Comparison of ENCODE assay signal across 18 cellular contexts in the genomic region with DNA sequence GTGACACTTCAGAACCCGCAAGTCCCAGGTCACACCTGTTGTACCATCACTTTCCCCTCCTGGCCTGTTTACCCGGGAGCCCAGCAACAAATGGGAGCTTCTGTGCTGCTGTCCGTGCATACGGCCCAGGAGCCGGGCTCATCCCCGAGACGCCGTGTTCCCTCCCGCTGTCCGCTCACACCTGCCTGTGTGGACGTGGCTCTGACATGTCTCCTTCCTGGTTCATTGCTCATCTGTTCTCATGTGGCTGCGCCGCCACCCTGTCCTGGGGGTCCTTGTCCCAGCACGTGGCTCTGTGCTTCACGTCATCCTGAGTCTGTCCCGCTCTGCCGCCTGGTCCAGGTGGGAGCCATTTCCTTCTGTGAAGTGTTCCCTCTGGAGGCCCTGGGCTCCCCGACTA. TPM values are rescaled to one million over a fixed set of nuclear protein-coding genes. Genes with fewer than 3 reads are reported as not detected.
DNase-seq lines count a peak whose midpoint lies in the region; ATAC-seq, FAIRE-seq and TF ChIP-seq lines count a peak whose summit lies in the region.
"Had no signal": no experiment of that assay in that cellular context is flagged by ENCODE, and none has a peak within 500 bp of the region (broad histone marks: within the 10 kb centered on the region; RNA-seq: fewer than 3 reads in every experiment).

No MANE protein-coding gene starts in this region.

- H3K9ac ChIP-seq in endodermal cell (ENCODE audit: extremely low read depth, low read length, poor library complexity, severe bottlenecking) (no peak overlapping the region), trophoblast cell (ENCODE audit: low read length) (no peak overlapping the region)

- no peaks in the 10 kb centered on the region for H3K79me1 ChIP-seq in trophoblast cell (ENCODE audit: low read length)

- TF ChIP-seq CTCF in Caco-2 (IDR thresholded peaks at IDR 0.05; ENCODE audit: insufficient read depth in 1 of 2, low read depth in 1 of 2, low read length in 1 of 2, severe bottlenecking in 1 of 2, unreplicated experiment in 1 of 2): no peak
- TF ChIP-seq CTCF in endodermal cell (conservative IDR thresholded peaks at IDR 0.05): no peak

- no peak overlapping the region for H3K18ac ChIP-seq in trophoblast cell (ENCODE audit: low read length)

- no peaks in the 10 kb centered on the region for H3K4me1 ChIP-seq in Caco-2
- H3K4me1 ChIP-seq in endodermal cell (ENCODE audit: control insufficient read depth, insufficient read depth, low read length): no peaks in the 10 kb centered on the region
- peaks cover 0 to 11% of the 10 kb centered on the region in 2 experiments for H3K4me1 ChIP-seq in trophoblast cell (ENCODE audit: control insufficient read depth in 1 of 2, insufficient read depth in 2 of 2, low read length in 2 of 2)

- H2BK5ac ChIP-seq in trophoblast cell (ENCODE audit: low read depth, low read length, poor library complexity): no peak overlapping the region

- no peak overlapping the region for H2AFZ ChIP-seq in trophoblast cell (ENCODE audit: insufficient read depth, low read length, poor library complexity)

- no peak for ATAC-seq in activated T-cell treated with anti-CD3 and anti-CD28 coated beads, Interleukin-2, amount 50 U/mL, for 72 hours (replicated peaks in 1 of 2)
- ATAC-seq in HG03097 (IDR thresholded peaks at IDR 0.05; ENCODE audit: low FRiP score, unreplicated experiment): no peak

- H3K36me3 ChIP-seq in Caco-2 (ENCODE audit: control insufficient read depth, insufficient read depth, low read length) (no peaks in the 10 kb centered on the region; the same call in 1 of the 2 replicates), endodermal cell (ENCODE audit: control insufficient read depth, insufficient read depth, low read length) (peaks cover 6% of the 10 kb centered on the region), trophoblast cell (ENCODE audit: control insufficient read depth in 1 of 2, insufficient read depth in 2 of 2, low read length in 2 of 2) (no peaks in the 10 kb centered on the region)

- H3K4me1 Mint-ChIP-seq in Caco-2 (ENCODE audit: low read depth, unreplicated experiment) (no peaks in the 10 kb centered on the region), endodermal cell (no peaks in the 10 kb centered on the region)
- H3K4me1 Mint-ChIP-seq in activated T-cell treated with anti-CD3 and anti-CD28 coated beads, Interleukin-2, amount 50 U/mL, for 72 hours (ENCODE audit: low read depth): no peaks in the 10 kb centered on the region

- no peaks in the 10 kb centered on the region for H3K79me2 ChIP-seq in trophoblast cell (ENCODE audit: control insufficient read depth, insufficient read depth, low read length, poor library complexity)

- WGBS in endodermal cell (ENCODE audit: insufficient coverage in 1 of 2, insufficient read length in 1 of 2), 2 experiments: 92 to 96% methylated on average over 17 to 18 of the region's 18 CpGs
- no CpG with 5 or more reads among the region's 18 CpGs for WGBS in trophoblast cell (ENCODE audit: extremely low coverage, insufficient coverage, insufficient read length)

- no peak overlapping the region for H4K8ac ChIP-seq in trophoblast cell (ENCODE audit: low read depth, low read length)

- H3K36me3 Mint-ChIP-seq in Caco-2 (ENCODE audit: insufficient read depth, unreplicated experiment) (peaks cover 5% of the 10 kb centered on the region), endodermal cell (ENCODE audit: low read depth) (peaks cover 26% of the 10 kb centered on the region)
- H3K36me3 Mint-ChIP-seq in activated T-cell treated with anti-CD3 and anti-CD28 coated beads, Interleukin-2, amount 50 U/mL, for 72 hours (ENCODE audit: insufficient read depth in 2 of 2): peaks cover 0 to 5% of the 10 kb centered on the region in 2 donors

- no TSS peak for BruUV-seq in Caco-2 (replicated peaks; lab: Mats Ljungman, UMichigan)

- H3K27ac ChIP-seq in endodermal cell (ENCODE audit: low read depth, low read length): no peak overlapping the region
- no peak overlapping the region for H3K27ac ChIP-seq in trophoblast cell (ENCODE audit: low read depth, low read length)

- H3K14ac ChIP-seq in trophoblast cell (ENCODE audit: low read length): no peak overlapping the region

- H3K4me3 Mint-ChIP-seq in Caco-2 (ENCODE audit: unreplicated experiment) (no peak overlapping the region), endodermal cell (no peak overlapping the region)
- H3K4me3 Mint-ChIP-seq in activated T-cell treated with anti-CD3 and anti-CD28 coated beads, Interleukin-2, amount 50 U/mL, for 72 hours: no peak overlapping the region

- H3K27ac Mint-ChIP-seq in Caco-2 (ENCODE audit: unreplicated experiment) (peak overlapping the region; percentile 24), endodermal cell (peak overlapping the region; percentile 72)
- no peak overlapping the region for H3K27ac Mint-ChIP-seq in activated T-cell treated with anti-CD3 and anti-CD28 coated beads, Interleukin-2, amount 50 U/mL, for 72 hours

- POLR2A ChIA-PET in Caco-2 (lab: Charles Lee): no interaction called here

- no peak overlapping the region for H3K23ac ChIP-seq in trophoblast cell (ENCODE audit: low read length)

- H3K9me3 Mint-ChIP-seq in Caco-2 (ENCODE audit: unreplicated experiment) (no peaks in the 10 kb centered on the region), endodermal cell (no peaks in the 10 kb centered on the region)
- H3K9me3 Mint-ChIP-seq in activated T-cell treated with anti-CD3 and anti-CD28 coated beads, Interleukin-2, amount 50 U/mL, for 72 hours: no peaks in the 10 kb centered on the region
- H3K9me3 Mint-ChIP-seq: CD4-positive, CD25-positive, alpha-beta regulatory T cell had no signal

- CTCF ChIA-PET in Caco-2 (lab: Charles Lee): no interaction called here

- no peak overlapping the region for H3K4ac ChIP-seq in trophoblast cell (ENCODE audit: low read depth, low read length)

- H3K27me3 ChIP-seq in Caco-2 (replicated peaks; ENCODE audit: control insufficient read depth, insufficient read depth, low read length) (no peaks in the 10 kb centered on the region), endodermal cell (ENCODE audit: control insufficient read depth, insufficient read depth, low read length, poor library complexity, severe bottlenecking) (no peaks in the 10 kb centered on the region), trophoblast cell (ENCODE audit: insufficient read depth, low read length) (no peaks in the 10 kb centered on the region)

- H3K4me3 ChIP-seq in Caco-2 (ENCODE audit: low read depth, low read length) (no peak overlapping the region), endodermal cell (ENCODE audit: low read length) (no peak overlapping the region), trophoblast cell (ENCODE audit: low read depth, low read length) (no peak overlapping the region)

- no peak overlapping the region for H2AK5ac ChIP-seq in trophoblast cell (ENCODE audit: low read length)

- no peaks in the 10 kb centered on the region for H3K9me3 ChIP-seq in Caco-2
- H3K9me3 ChIP-seq in endodermal cell (ENCODE audit: control insufficient read depth, low read length): no peaks in the 10 kb centered on the region
- no peaks in the 10 kb centered on the region for H3K9me3 ChIP-seq in trophoblast cell (ENCODE audit: insufficient read depth, low read depth, low read length)

- H2BK12ac ChIP-seq in trophoblast cell (ENCODE audit: low read length): peak overlapping the region; percentile 5

- no peak for TF ChIP-seq POLR2A in GM12891 (IDR thresholded peaks at IDR 0.05; ENCODE audit: low read depth, low read length)

- FAIRE-seq in GM12891 (lab: Jason Lieb, UNC): peak; percentile 45

- no peak overlapping the region for H4K91ac ChIP-seq in trophoblast cell (ENCODE audit: low read depth, low read length)

- DNase-seq in Caco-2 (no peak), GM12891 (ENCODE audit: insufficient read length, low spot score) (no peak), endodermal cell (no peak), trophoblast cell (no peak), COLO829 (ENCODE audit: low spot score) (no peak)
- no peak for DNase-seq in activated T-cell treated with anti-CD3 and anti-CD28 coated beads, Interleukin-2, amount 50 U/mL, for 72 hours
- DNase-seq: Calu3; CD4-positive, CD25-positive, alpha-beta regulatory T cell; DMS53; HCEC 1CT; KG1; NCI-H1092; NCI-H146; NCI-H2081; NCI-H524 had no signal

- intact Hi-C loops in Caco-2 (cut with micrococcal nuclease; ENCODE audit: unreplicated experiment): loop anchor here (10.0 kb wide), 1 partner anchor 315 kb away; no protein-coding TSS in a partner anchor

- H3K4me2 ChIP-seq in trophoblast cell (ENCODE audit: low read length): no peak overlapping the region

- H3K27me3 Mint-ChIP-seq in Caco-2 (ENCODE audit: insufficient read depth, unreplicated experiment): no peaks in the 10 kb centered on the region
- no peaks in the 10 kb centered on the region for H3K27me3 Mint-ChIP-seq in endodermal cell (ENCODE audit: insufficient read depth)
- H3K27me3 Mint-ChIP-seq in activated T-cell treated with anti-CD3 and anti-CD28 coated beads, Interleukin-2, amount 50 U/mL, for 72 hours (ENCODE audit: low read depth): no peaks in the 10 kb centered on the region
- H3K27me3 Mint-ChIP-seq: CD4-positive, CD25-positive, alpha-beta regulatory T cell had no signal

- H2BK120ac ChIP-seq in trophoblast cell (ENCODE audit: insufficient read depth, low read length, poor library complexity): no peak overlapping the region

- H4K12ac ChIP-seq in trophoblast cell (ENCODE audit: low read depth, low read length): no peak overlapping the region

TF ChIP-seq in GM12891, 5 proteins besides CTCF, POLR2A, EP300 and RAD21 (continues in another document):
- TF ChIP-seq POU2F2 (IDR thresholded peaks at IDR 0.05; ENCODE audit: low read depth, low read length) (no peak), TAF1 (IDR thresholded peaks at IDR 0.05; ENCODE audit: low read depth, low read length) (no peak), SPI1 (IDR thresholded peaks at IDR 0.05; ENCODE audit: low read depth, low read length) (no peak)

RNA-seq across cellular contexts. Expression of a gene that starts 37.9 kb away (rescaled TPM):
- 94.6 and 108 TPM in 2 replicates for total RNA-seq in Caco-2 (2022)
- polyA plus RNA-seq in GM12891 (2012; ENCODE audit: low read depth, missing spikeins): 78.5 TPM
- total RNA-seq in endodermal cell: 100 to 1,000 TPM; 107 TPM
- 107 TPM for polyA plus RNA-seq in endodermal cell (2013, experiment 1 of 2)
- 106 TPM for polyA plus RNA-seq in endodermal cell (2013, experiment 2 of 2)
- 29.8 and 31.3 TPM in 2 replicates for polyA plus RNA-seq in trophoblast cell (2013)
- total RNA-seq in activated T-cell treated with anti-CD3 and anti-CD28 coated beads, Interleukin-2, amount 50 U/mL, for 72 hours: 100 to 1,000 TPM; 112 to 134 TPM

RNA-seq across cellular contexts. Expression of a gene that starts 50.0 kb away (rescaled TPM):
- total RNA-seq in Caco-2 (2022) (0.14 and 0.19 TPM in 2 replicates), endodermal cell (not detected)
- polyA plus RNA-seq in GM12891 (2012; ENCODE audit: low read depth, missing spikeins): 0.04 TPM
- polyA plus RNA-seq in endodermal cell (2013, experiment 1 of 2): not detected
- not detected for polyA plus RNA-seq in endodermal cell (2013, experiment 2 of 2)
- 28.8 and 29.8 TPM in 2 replicates for polyA plus RNA-seq in trophoblast cell (2013)
- total RNA-seq in activated T-cell treated with anti-CD3 and anti-CD28 coated beads, Interleukin-2, amount 50 U/mL, for 72 hours: not detected
- total RNA-seq: Calu3; CD4-positive, CD25-positive, alpha-beta regulatory T cell; M059J; SK-MEL-5 had no signal

RNA-seq across cellular contexts. Expression of a gene that starts 54.4 kb away (rescaled TPM):
- total RNA-seq in Caco-2 (2022) (55.7 and 60.0 TPM in 2 replicates), endodermal cell (10 to 100 TPM; 24.7 to 35.6 TPM)
- polyA plus RNA-seq in GM12891 (2012; ENCODE audit: low read depth, missing spikeins): 0.26 TPM
- 17.1 TPM for polyA plus RNA-seq in endodermal cell (2013, experiment 1 of 2)
- 17.1 TPM for polyA plus RNA-seq in endodermal cell (2013, experiment 2 of 2)
- 7.2 and 7.5 TPM in 2 replicates for polyA plus RNA-seq in trophoblast cell (2013)
- 1 to 10 TPM; 3.5 to 4.3 TPM for total RNA-seq in activated T-cell treated with anti-CD3 and anti-CD28 coated beads, Interleukin-2, amount 50 U/mL, for 72 hours

Comparison
In these comparisons a context has a peak if more than half of its experiments do, and no peak if none do; other contexts are left out.
1. RNA of a gene that starts 54.4 kb away (total RNA-seq): 55.7 to 60.0 TPM in Caco-2 and 24.7 to 35.6 TPM in endodermal cell; 3.5 to 4.3 TPM in activated T-cell treated with anti-CD3 and anti-CD28 coated beads, Interleukin-2, amount 50 U/mL, for 72 hours; every median in the first group is over 4 times any median in the second.